Comparison of ENCODE assay signal across 26 cellular contexts in the genomic region with DNA sequence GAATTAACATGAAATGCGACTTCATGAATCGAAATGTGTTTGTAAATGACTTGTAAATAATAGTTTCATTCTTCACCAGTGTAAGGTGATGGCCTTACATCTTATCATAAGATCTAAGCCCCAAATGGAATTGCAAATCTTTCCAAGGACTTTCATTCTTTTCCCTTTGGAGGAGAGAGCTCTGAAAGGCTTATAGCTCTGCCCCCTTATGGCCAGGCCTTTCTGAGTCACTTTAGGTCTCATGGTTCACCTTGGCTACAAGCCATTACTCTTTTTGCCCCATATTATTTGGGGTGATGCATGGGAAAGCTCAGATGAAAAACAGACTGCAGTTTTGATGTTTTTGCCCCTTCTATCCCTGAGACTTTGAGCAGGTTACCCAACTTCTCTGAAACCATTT.
DNase-seq lines count a peak whose midpoint lies in the region; FAIRE-seq and TF ChIP-seq lines count a peak whose summit lies in the region.
"Had no signal": no experiment of that assay in that cellular context is flagged by ENCODE, and none has a peak within 500 bp of the region (broad histone marks: within the 10 kb centered on the region; RNA-seq: fewer than 3 reads in every experiment).

No MANE protein-coding gene starts in this region.

- POLR2A ChIA-PET in endothelial cell of umbilical vein (lab: Charles Lee) = no interaction called here

- H3K4me1 ChIP-seq in endothelial cell of umbilical vein (ENCODE audit: control insufficient read depth, extremely low read depth, insufficient read depth, low read length) (peaks cover 22% of the 10 kb centered on the region), mesendoderm (ENCODE audit: control insufficient read depth, low read depth, low read length) (peaks cover 3% of the 10 kb centered on the region)
- H3K4me1 ChIP-seq: BE2C, colonic mucosa, sigmoid colon, vagina had no signal

- no peaks in the 10 kb centered on the region for H3K79me1 ChIP-seq in mesendoderm (ENCODE audit: low read length)

- H3K36me3 ChIP-seq in endothelial cell of umbilical vein (ENCODE audit: control insufficient read depth in 2 of 2, extremely low read depth in 1 of 2, insufficient read depth in 2 of 2, low read length in 2 of 2) = no peaks in the 10 kb centered on the region
- H3K36me3 ChIP-seq in mesendoderm (ENCODE audit: control insufficient read depth, insufficient read depth, low read length) = no peaks in the 10 kb centered on the region
- H3K36me3 ChIP-seq: BE2C, colonic mucosa, ovary, sigmoid colon, vagina had no signal

- H2BK120ac ChIP-seq in mesendoderm (ENCODE audit: low read depth, low read length) = no peak overlapping the region

- dilution Hi-C loops in endothelial cell of umbilical vein (cut with MboI; ENCODE audit: extremely low pct_ligation_motif_present, low sequenced_read_pairs) = no loop called here

- H3K4me2 ChIP-seq in endothelial cell of umbilical vein (ENCODE audit: insufficient read depth, low read length) = no peak overlapping the region
- H3K4me2 ChIP-seq in mesendoderm (ENCODE audit: low read length) = no peak overlapping the region

- no peak overlapping the region for H4K5ac ChIP-seq in mesendoderm (ENCODE audit: low read length)

- H3K79me2 ChIP-seq in endothelial cell of umbilical vein (ENCODE audit: control insufficient read depth, insufficient read depth, low read length) (no peaks in the 10 kb centered on the region), mesendoderm (ENCODE audit: control insufficient read depth, insufficient read depth, low read length) (no peaks in the 10 kb centered on the region)

- intact Hi-C loops in endothelial cell of umbilical vein (cut with micrococcal nuclease) = no loop called here

- H3K9me3 ChIP-seq in endothelial cell of umbilical vein (replicated peaks; ENCODE audit: control insufficient read depth, insufficient read depth, low read length) = no peaks in the 10 kb centered on the region
- H3K9me3 ChIP-seq: BE2C, colonic mucosa, ovary, sigmoid colon, vagina had no signal

- CTCF ChIA-PET in endothelial cell of umbilical vein (lab: Charles Lee) = interaction anchor here (0.6 to 1.7 kb wide), 2 partner anchors 263 to 293 kb away, joined by 3 to 7 read pairs; no protein-coding TSS in a partner anchor

- no peak overlapping the region for H2BK15ac ChIP-seq in mesendoderm (replicated peaks; ENCODE audit: low read depth)

- H3K4ac ChIP-seq in mesendoderm (ENCODE audit: low read depth, low read length) = no peak overlapping the region

- no peaks in the 10 kb centered on the region for H3K9me1 ChIP-seq in endothelial cell of umbilical vein (replicated peaks; ENCODE audit: control insufficient read depth, extremely low read depth, insufficient read depth, low read length)

- no peak for FAIRE-seq in endothelial cell of umbilical vein (lab: Jason Lieb, UNC)
- FAIRE-seq: TTC549 had no signal

- no peak overlapping the region for H2AK5ac ChIP-seq in mesendoderm (ENCODE audit: low read length)

- no peak for TF ChIP-seq CTCF in endothelial cell of umbilical vein (IDR thresholded peaks at IDR 0.05; ENCODE audit: extremely low read depth in 1 of 2, insufficient read depth in 1 of 2, low read depth in 1 of 2, low read length in 2 of 2)

- DNase-seq in NCI-H146 (lab: John Stamatoyannopoulos, UW) = peak; percentile 13
- DNase-seq in NCI-H146 treated with DMSO at 0.1 percent for 48 hours (lab: John Stamatoyannopoulos, UW; ENCODE audit: unreplicated experiment) = no peak
- peak; percentile 17 for DNase-seq in RKO (ENCODE audit: low spot score)
- peak; percentile 18 for DNase-seq in endothelial cell of umbilical vein (ENCODE audit: low read depth, low spot score)
- peak; percentile 71 for DNase-seq in mesendoderm
- DNase-seq in NCI-H128 (lab: John Stamatoyannopoulos, UW; ENCODE audit: unreplicated experiment) = no peak
- no peak for DNase-seq in COR-L47 (lab: John Stamatoyannopoulos, UW)
- DNase-seq in anterior cingulate cortex (lab: John Stamatoyannopoulos, UW) = no peak
- DNase-seq: 8988T; activated CD8-positive, alpha-beta memory T cell treated with anti-CD3 and anti-CD28 coated beads for 24 hours; activated T-cell treated with anti-CD3 and anti-CD28 coated beads, Interleukin-2, amount 50 U/mL, for 4 hours; BE2C; colonic mucosa; foreskin melanocyte; hypothalamus; kidney glomerular epithelial cell; mesenchymal stem cell; naive thymus-derived CD4-positive, alpha-beta T cell; NCI-H187; NCI-H446; ovary; Right ventricle myocardium superior; sigmoid colon; T-cell had no signal

- H2AFZ ChIP-seq in endothelial cell of umbilical vein (ENCODE audit: low read depth, low read length) = no peak overlapping the region

- no peak overlapping the region for H3K23ac ChIP-seq in mesendoderm (ENCODE audit: low read length)

- H3K18ac ChIP-seq in mesendoderm (ENCODE audit: low read length) = no peak overlapping the region

- no peak overlapping the region for H4K8ac ChIP-seq in mesendoderm (ENCODE audit: low read depth, low read length)

- no peak overlapping the region for H3K27ac ChIP-seq in endothelial cell of umbilical vein (ENCODE audit: insufficient read depth, low read depth, low read length)
- no peak overlapping the region for H3K27ac ChIP-seq in mesendoderm (ENCODE audit: low read depth, low read length)
- H3K27ac ChIP-seq: colonic mucosa, ovary, sigmoid colon, vagina had no signal

- H3K56ac ChIP-seq in mesendoderm (ENCODE audit: low read length) = no peak overlapping the region

- H3K9ac ChIP-seq in endothelial cell of umbilical vein (replicated peaks; ENCODE audit: extremely low read depth, insufficient read depth, low read length) (no peak overlapping the region), mesendoderm (ENCODE audit: low read length) (no peak overlapping the region)

- no peak overlapping the region for H3K4me3 ChIP-seq in endothelial cell of umbilical vein (replicated peaks in 1 of 3; ENCODE audit: insufficient read depth in 1 of 3, low read depth in 1 of 3, low read length in 3 of 3)
- no peak overlapping the region for H3K4me3 ChIP-seq in mesendoderm (ENCODE audit: low read length)
- H3K4me3 ChIP-seq: colonic mucosa, ovary, sigmoid colon, vagina had no signal

- H2BK5ac ChIP-seq in mesendoderm (ENCODE audit: low read length) = no peak overlapping the region

- H3K27me3 ChIP-seq in endothelial cell of umbilical vein (ENCODE audit: control insufficient read depth in 2 of 2, insufficient read depth in 2 of 2, low read length in 2 of 2) (no peaks in the 10 kb centered on the region), mesendoderm (ENCODE audit: insufficient read depth, low read length, poor library complexity) (no peaks in the 10 kb centered on the region)
- H3K27me3 ChIP-seq: BE2C, colonic mucosa, ovary, sigmoid colon, vagina had no signal

- H4K20me1 ChIP-seq in endothelial cell of umbilical vein (replicated peaks; ENCODE audit: control insufficient read depth, extremely low read depth, insufficient read depth, low read length) = no peaks in the 10 kb centered on the region

- BruUV-seq in endothelial cell of umbilical vein (replicated peaks; lab: Mats Ljungman, UMichigan) = no TSS peak

- WGBS in mesendoderm (ENCODE audit: extremely low coverage, insufficient coverage, low lambda C conversion rate) = no CpG with 5 or more reads among the region's 2 CpGs

- no peak for TF ChIP-seq POLR2A in endothelial cell of umbilical vein (IDR thresholded peaks at IDR 0.05; ENCODE audit: low read depth, low read length)

TF ChIP-seq in endothelial cell of umbilical vein, 7 proteins besides CTCF, POLR2A, EP300 and RAD21:
- no peak for TF ChIP-seq MYC (IDR thresholded peaks at IDR 0.05; ENCODE audit: low read depth, low read length)
- TF ChIP-seq, protein P1, sequence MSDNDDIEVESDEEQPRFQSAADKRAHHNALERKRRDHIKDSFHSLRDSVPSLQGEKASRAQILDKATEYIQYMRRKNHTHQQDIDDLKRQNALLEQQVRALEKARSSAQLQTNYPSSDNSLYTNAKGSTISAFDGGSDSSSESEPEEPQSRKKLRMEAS (IDR thresholded peaks at IDR 0.05; ENCODE audit: insufficient read depth, insufficient read length) = no peak
- TF ChIP-seq POLR2AphosphoS5 (IDR thresholded peaks at IDR 0.05; ENCODE audit: insufficient read depth, low read depth, low read length) = no peak
- no peak for TF ChIP-seq EZH2 (IDR thresholded peaks at IDR 0.05; ENCODE audit: borderline replicate concordance, low read depth, low read length, severe bottlenecking)
- no peak for TF ChIP-seq JUN (IDR thresholded peaks at IDR 0.05; ENCODE audit: borderline replicate concordance, insufficient read depth, insufficient read length, low read depth)
- peak; percentile 22 for TF ChIP-seq GATA2 (IDR thresholded peaks at IDR 0.05; ENCODE audit: insufficient read depth, insufficient read length, low read depth, low read length)
- no peak for TF ChIP-seq FOS (IDR thresholded peaks at IDR 0.05; ENCODE audit: borderline replicate concordance, insufficient read depth, low read length)

Comparison
In these comparisons a context has a peak if more than half of its experiments do, and no peak if none do; other contexts are left out.
1. DNase-seq: peak in NCI-H146 (single experiment), RKO (single experiment), endothelial cell of umbilical vein (single experiment) and mesendoderm (single experiment); none in NCI-H146 treated with DMSO at 0.1 percent for 48 hours (single experiment), NCI-H128 (single experiment), COR-L47 (single experiment) and anterior cingulate cortex (0 of 58).